ENCODE assay signal across 2 cellular contexts in genomic region chr11:58958500-58958899, GRCh38.
TF ChIP-seq lines count a peak whose summit lies in the region.

No MANE protein-coding gene starts in this region.

TF ChIP-seq in HCT116, 20 proteins besides CTCF, POLR2A, EP300 and RAD21:
- TF ChIP-seq POLR2AphosphoS5 (IDR thresholded peaks at IDR 0.05; ENCODE audit: low read depth, low read length) (no peak), SRF (IDR thresholded peaks at IDR 0.05; ENCODE audit: low read depth) (no peak), JUND (IDR thresholded peaks at IDR 0.05) (no peak), ZBTB33 (IDR thresholded peaks at IDR 0.05; ENCODE audit: extremely low read depth, insufficient replicate concordance, low read length) (no peak), CBX3 (IDR thresholded peaks at IDR 0.05; ENCODE audit: low read depth) (no peak), SIN3A (IDR thresholded peaks at IDR 0.05; ENCODE audit: low read depth) (no peak), ZNF274 (IDR thresholded peaks at IDR 0.05; ENCODE audit: low read depth, low read length) (no peak), REST (IDR thresholded peaks at IDR 0.05; ENCODE audit: low read depth) (no peak), ZFX (IDR thresholded peaks at IDR 0.05) (no peak), YY1 (IDR thresholded peaks at IDR 0.05; ENCODE audit: extremely low read depth, insufficient replicate concordance, low read depth, low read length) (no peak), CEBPB (IDR thresholded peaks at IDR 0.05; ENCODE audit: low read depth) (no peak), EGR1 (IDR thresholded peaks at IDR 0.05; ENCODE audit: low read depth) (no peak), ELF1 (IDR thresholded peaks at IDR 0.05; ENCODE audit: borderline replicate concordance, low read depth) (no peak), EZH2 (IDR thresholded peaks at IDR 0.05) (no peak), FOSL1 (IDR thresholded peaks at IDR 0.05; ENCODE audit: low read depth) (no peak), EZH2phosphoT487 (IDR thresholded peaks at IDR 0.05; ENCODE audit: borderline replicate concordance) (no peak), TCF7L2 (IDR thresholded peaks at IDR 0.05; ENCODE audit: borderline replicate concordance, extremely low read depth, insufficient read depth, insufficient read length) (no peak), SP1 (IDR thresholded peaks at IDR 0.05; ENCODE audit: low read depth) (no peak), MAX (IDR thresholded peaks at IDR 0.05) (no peak)
TF ChIP-seq in HCT116: peak in this region for 0.

TF ChIP-seq in endothelial cell of umbilical vein, 7 proteins besides CTCF, POLR2A, EP300 and RAD21:
- TF ChIP-seq EZH2 (IDR thresholded peaks at IDR 0.05; ENCODE audit: borderline replicate concordance, low read depth, low read length, severe bottlenecking) (no peak), JUN (IDR thresholded peaks at IDR 0.05; ENCODE audit: borderline replicate concordance, insufficient read depth, insufficient read length, low read depth) (no peak), MAX (IDR thresholded peaks at IDR 0.05; ENCODE audit: insufficient read depth, insufficient read length) (no peak), POLR2AphosphoS5 (IDR thresholded peaks at IDR 0.05; ENCODE audit: insufficient read depth, low read depth, low read length) (no peak), FOS (IDR thresholded peaks at IDR 0.05; ENCODE audit: borderline replicate concordance, insufficient read depth, low read length) (no peak), MYC (IDR thresholded peaks at IDR 0.05; ENCODE audit: low read depth, low read length) (no peak), GATA2 (IDR thresholded peaks at IDR 0.05; ENCODE audit: insufficient read depth, insufficient read length, low read depth, low read length) (no peak)
